ENCODE assay signal across 1 cellular context in the genomic region with DNA sequence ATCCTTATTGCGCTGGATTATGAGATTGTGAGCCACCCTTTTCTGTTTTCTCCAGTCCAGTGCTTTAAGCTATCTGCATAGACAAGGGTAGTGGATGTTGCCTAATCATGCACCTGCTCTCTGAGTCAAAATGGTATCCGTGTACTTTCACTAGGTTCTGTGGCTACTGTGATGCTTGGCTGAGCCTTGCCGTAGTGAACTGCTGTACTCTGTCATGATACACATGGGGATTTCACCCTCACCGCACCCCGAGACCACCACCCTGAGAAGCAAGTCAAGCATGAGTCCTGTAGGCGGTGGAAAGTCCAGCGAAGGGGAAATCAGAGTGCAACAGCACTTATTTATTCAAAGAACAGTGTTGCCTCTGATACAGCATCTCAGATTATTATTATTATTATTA.
TF ChIP-seq lines count a peak whose summit lies in the region.

No MANE protein-coding gene starts in this region.

TF ChIP-seq in GM12878, 131 proteins besides CTCF, POLR2A, EP300 and RAD21 (continued from another document and continues in another):
- TF ChIP-seq, protein P1, sequence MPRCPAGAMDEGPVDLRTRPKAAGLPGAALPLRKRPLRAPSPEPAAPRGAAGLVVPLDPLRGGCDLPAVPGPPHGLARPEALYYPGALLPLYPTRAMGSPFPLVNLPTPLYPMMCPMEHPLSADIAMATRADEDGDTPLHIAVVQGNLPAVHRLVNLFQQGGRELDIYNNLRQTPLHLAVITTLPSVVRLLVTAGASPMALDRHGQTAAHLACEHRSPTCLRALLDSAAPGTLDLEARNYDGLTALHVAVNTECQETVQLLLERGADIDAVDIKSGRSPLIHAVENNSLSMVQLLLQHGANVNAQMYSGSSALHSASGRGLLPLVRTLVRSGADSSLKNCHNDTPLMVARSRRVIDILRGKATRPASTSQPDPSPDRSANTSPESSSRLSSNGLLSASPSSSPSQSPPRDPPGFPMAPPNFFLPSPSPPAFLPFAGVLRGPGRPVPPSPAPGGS (IDR thresholded peaks at IDR 0.05; ENCODE audit: borderline replicate concordance, insufficient read depth, low read depth, low read length, poor library complexity, severe bottlenecking) = peak; percentile 100
- TF ChIP-seq PAX5 (IDR thresholded peaks at IDR 0.05; ENCODE audit: borderline replicate concordance, low read depth, low read length) (peak; percentile 100), EED (IDR thresholded peaks at IDR 0.05; ENCODE audit: low read depth) (peak; percentile 97), SMAD5 (IDR thresholded peaks at IDR 0.05; ENCODE audit: low read depth) (no peak), TBL1XR1 (IDR thresholded peaks at IDR 0.05; ENCODE audit: low read depth, low read length) (peak; percentile 96), IKZF2 (IDR thresholded peaks at IDR 0.05) (peak; percentile 37 to 55; a peak in 2 of 4 replicates), KLF5 (IDR thresholded peaks at IDR 0.05; ENCODE audit: partially characterized antibody) (no peak), JUNB (IDR thresholded peaks at IDR 0.05) (peak; percentile 98), MTA3 (IDR thresholded peaks at IDR 0.05; ENCODE audit: borderline replicate concordance, low read length) (peak; percentile 98; the same call in 1 of the 2 replicates), TCF3 (IDR thresholded peaks at IDR 0.05; ENCODE audit: borderline replicate concordance, insufficient read depth, low read depth, low read length) (peak; percentile 100), ZSCAN29 (IDR thresholded peaks at IDR 0.05) (peak; percentile 68; the same call in 1 of the 2 replicates), RELA (IDR thresholded peaks at IDR 0.05; ENCODE audit: borderline replicate concordance, partially characterized antibody) (peak; percentile 61), YBX1 (IDR thresholded peaks at IDR 0.05) (no peak), EGR1 (IDR thresholded peaks at IDR 0.05; ENCODE audit: borderline replicate concordance in 1 of 2, low read depth in 2 of 2, low read length in 2 of 2) (0 out of 3 replicates have a peak, but pooled peaks of 1 of the 2 experiments have one; percentile 25), ATF7 (IDR thresholded peaks at IDR 0.05; ENCODE audit: low read depth) (no peak), MEF2A (IDR thresholded peaks at IDR 0.05; ENCODE audit: insufficient read depth, low read depth, low read length) (peak; percentile 88), BRCA1 (IDR thresholded peaks at IDR 0.05; ENCODE audit: low read depth, low read length) (no peak), CREB1 (IDR thresholded peaks at IDR 0.05; ENCODE audit: low read depth) (peak; percentile 78), FOS (IDR thresholded peaks at IDR 0.05; ENCODE audit: borderline replicate concordance, extremely low read depth, insufficient read length) (no peak), NBN (IDR thresholded peaks at IDR 0.05) (no peak), PML (IDR thresholded peaks at IDR 0.05; ENCODE audit: low read length) (peak; percentile 93), FOXM1 (IDR thresholded peaks at IDR 0.05; ENCODE audit: low read depth, low read length) (peak; percentile 99), BCL11A (IDR thresholded peaks at IDR 0.05; ENCODE audit: low read depth, low read length) (peak; percentile 94)
- TF ChIP-seq, protein P2, sequence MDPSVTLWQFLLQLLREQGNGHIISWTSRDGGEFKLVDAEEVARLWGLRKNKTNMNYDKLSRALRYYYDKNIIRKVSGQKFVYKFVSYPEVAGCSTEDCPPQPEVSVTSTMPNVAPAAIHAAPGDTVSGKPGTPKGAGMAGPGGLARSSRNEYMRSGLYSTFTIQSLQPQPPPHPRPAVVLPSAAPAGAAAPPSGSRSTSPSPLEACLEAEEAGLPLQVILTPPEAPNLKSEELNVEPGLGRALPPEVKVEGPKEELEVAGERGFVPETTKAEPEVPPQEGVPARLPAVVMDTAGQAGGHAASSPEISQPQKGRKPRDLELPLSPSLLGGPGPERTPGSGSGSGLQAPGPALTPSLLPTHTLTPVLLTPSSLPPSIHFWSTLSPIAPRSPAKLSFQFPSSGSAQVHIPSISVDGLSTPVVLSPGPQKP (IDR thresholded peaks at IDR 0.05; ENCODE audit: low read depth, low read length) = no peak
- TF ChIP-seq, protein P3, sequence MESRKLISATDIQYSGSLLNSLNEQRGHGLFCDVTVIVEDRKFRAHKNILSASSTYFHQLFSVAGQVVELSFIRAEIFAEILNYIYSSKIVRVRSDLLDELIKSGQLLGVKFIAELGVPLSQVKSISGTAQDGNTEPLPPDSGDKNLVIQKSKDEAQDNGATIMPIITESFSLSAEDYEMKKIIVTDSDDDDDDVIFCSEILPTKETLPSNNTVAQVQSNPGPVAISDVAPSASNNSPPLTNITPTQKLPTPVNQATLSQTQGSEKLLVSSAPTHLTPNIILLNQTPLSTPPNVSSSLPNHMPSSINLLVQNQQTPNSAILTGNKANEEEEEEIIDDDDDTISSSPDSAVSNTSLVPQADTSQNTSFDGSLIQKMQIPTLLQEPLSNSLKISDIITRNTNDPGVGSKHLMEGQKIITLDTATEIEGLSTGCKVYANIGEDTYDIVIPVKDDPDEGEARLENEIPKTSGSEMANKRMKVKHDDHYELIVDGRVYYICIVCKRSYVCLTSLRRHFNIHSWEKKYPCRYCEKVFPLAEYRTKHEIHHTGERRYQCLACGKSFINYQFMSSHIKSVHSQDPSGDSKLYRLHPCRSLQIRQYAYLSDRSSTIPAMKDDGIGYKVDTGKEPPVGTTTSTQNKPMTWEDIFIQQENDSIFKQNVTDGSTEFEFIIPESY (IDR thresholded peaks at IDR 0.05) = no peak
- TF ChIP-seq, protein P4, sequence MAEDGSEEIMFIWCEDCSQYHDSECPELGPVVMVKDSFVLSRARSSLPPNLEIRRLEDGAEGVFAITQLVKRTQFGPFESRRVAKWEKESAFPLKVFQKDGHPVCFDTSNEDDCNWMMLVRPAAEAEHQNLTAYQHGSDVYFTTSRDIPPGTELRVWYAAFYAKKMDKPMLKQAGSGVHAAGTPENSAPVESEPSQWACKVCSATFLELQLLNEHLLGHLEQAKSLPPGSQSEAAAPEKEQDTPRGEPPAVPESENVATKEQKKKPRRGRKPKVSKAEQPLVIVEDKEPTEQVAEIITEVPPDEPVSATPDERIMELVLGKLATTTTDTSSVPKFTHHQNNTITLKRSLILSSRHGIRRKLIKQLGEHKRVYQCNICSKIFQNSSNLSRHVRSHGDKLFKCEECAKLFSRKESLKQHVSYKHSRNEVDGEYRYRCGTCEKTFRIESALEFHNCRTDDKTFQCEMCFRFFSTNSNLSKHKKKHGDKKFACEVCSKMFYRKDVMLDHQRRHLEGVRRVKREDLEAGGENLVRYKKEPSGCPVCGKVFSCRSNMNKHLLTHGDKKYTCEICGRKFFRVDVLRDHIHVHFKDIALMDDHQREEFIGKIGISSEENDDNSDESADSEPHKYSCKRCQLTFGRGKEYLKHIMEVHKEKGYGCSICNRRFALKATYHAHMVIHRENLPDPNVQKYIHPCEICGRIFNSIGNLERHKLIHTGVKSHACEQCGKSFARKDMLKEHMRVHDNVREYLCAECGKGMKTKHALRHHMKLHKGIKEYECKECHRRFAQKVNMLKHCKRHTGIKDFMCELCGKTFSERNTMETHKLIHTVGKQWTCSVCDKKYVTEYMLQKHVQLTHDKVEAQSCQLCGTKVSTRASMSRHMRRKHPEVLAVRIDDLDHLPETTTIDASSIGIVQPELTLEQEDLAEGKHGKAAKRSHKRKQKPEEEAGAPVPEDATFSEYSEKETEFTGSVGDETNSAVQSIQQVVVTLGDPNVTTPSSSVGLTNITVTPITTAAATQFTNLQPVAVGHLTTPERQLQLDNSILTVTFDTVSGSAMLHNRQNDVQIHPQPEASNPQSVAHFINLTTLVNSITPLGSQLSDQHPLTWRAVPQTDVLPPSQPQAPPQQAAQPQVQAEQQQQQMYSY (CRISPR knock-in tag; IDR thresholded peaks at IDR 0.05) = no peak
- TF ChIP-seq, protein P5, sequence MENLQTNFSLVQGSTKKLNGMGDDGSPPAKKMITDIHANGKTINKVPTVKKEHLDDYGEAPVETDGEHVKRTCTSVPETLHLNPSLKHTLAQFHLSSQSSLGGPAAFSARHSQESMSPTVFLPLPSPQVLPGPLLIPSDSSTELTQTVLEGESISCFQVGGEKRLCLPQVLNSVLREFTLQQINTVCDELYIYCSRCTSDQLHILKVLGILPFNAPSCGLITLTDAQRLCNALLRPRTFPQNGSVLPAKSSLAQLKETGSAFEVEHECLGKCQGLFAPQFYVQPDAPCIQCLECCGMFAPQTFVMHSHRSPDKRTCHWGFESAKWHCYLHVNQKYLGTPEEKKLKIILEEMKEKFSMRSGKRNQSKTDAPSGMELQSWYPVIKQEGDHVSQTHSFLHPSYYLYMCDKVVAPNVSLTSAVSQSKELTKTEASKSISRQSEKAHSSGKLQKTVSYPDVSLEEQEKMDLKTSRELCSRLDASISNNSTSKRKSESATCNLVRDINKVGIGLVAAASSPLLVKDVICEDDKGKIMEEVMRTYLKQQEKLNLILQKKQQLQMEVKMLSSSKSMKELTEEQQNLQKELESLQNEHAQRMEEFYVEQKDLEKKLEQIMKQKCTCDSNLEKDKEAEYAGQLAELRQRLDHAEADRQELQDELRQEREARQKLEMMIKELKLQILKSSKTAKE (IDR thresholded peaks at IDR 0.05; ENCODE audit: low read depth, poor library complexity, severe bottlenecking) = peak; percentile 74
- TF ChIP-seq, protein P6, sequence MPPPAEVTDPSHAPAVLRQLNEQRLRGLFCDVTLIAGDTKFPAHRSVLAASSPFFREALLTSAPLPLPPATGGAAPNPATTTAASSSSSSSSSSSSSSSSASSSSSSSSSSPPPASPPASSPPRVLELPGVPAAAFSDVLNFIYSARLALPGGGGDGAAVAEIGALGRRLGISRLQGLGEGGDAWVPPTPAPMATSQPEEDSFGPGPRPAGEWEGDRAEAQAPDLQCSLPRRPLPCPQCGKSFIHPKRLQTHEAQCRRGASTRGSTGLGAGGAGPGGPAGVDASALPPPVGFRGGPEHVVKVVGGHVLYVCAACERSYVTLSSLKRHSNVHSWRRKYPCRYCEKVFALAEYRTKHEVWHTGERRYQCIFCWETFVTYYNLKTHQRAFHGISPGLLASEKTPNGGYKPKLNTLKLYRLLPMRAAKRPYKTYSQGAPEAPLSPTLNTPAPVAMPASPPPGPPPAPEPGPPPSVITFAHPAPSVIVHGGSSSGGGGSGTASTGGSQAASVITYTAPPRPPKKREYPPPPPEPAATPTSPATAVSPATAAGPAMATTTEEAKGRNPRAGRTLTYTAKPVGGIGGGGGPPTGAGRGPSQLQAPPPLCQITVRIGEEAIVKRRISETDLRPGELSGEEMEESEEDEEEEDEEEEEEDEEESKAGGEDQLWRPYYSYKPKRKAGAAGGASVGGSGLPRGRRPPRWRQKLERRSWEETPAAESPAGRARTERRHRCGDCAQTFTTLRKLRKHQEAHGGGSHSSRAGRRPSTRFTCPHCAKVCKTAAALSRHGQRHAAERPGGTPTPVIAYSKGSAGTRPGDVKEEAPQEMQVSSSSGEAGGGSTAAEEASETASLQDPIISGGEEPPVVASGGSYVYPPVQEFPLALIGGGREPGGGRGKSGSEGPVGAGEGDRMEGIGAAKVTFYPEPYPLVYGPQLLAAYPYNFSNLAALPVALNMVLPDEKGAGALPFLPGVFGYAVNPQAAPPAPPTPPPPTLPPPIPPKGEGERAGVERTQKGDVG (CRISPR knock-in tag; IDR thresholded peaks at IDR 0.05) = no peak
- TF ChIP-seq, protein P7, sequence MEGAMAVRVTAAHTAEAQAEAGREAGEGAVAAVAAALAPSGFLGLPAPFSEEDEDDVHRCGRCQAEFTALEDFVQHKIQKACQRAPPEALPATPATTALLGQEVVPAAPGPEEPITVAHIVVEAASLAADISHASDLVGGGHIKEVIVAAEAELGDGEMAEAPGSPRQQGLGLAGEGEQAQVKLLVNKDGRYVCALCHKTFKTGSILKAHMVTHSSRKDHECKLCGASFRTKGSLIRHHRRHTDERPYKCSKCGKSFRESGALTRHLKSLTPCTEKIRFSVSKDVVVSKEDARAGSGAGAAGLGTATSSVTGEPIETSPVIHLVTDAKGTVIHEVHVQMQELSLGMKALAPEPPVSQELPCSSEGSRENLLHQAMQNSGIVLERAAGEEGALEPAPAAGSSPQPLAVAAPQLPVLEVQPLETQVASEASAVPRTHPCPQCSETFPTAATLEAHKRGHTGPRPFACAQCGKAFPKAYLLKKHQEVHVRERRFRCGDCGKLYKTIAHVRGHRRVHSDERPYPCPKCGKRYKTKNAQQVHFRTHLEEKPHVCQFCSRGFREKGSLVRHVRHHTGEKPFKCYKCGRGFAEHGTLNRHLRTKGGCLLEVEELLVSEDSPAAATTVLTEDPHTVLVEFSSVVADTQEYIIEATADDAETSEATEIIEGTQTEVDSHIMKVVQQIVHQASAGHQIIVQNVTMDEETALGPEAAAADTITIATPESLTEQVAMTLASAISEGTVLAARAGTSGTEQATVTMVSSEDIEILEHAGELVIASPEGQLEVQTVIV (IDR thresholded peaks at IDR 0.05; ENCODE audit: borderline replicate concordance, partially characterized antibody) = no peak
- TF ChIP-seq, protein P8, sequence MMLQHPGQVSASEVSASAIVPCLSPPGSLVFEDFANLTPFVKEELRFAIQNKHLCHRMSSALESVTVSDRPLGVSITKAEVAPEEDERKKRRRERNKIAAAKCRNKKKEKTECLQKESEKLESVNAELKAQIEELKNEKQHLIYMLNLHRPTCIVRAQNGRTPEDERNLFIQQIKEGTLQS (IDR thresholded peaks at IDR 0.05; ENCODE audit: borderline replicate concordance, extremely low read depth, low read depth, low read length) = no peak
- TF ChIP-seq, protein P9, sequence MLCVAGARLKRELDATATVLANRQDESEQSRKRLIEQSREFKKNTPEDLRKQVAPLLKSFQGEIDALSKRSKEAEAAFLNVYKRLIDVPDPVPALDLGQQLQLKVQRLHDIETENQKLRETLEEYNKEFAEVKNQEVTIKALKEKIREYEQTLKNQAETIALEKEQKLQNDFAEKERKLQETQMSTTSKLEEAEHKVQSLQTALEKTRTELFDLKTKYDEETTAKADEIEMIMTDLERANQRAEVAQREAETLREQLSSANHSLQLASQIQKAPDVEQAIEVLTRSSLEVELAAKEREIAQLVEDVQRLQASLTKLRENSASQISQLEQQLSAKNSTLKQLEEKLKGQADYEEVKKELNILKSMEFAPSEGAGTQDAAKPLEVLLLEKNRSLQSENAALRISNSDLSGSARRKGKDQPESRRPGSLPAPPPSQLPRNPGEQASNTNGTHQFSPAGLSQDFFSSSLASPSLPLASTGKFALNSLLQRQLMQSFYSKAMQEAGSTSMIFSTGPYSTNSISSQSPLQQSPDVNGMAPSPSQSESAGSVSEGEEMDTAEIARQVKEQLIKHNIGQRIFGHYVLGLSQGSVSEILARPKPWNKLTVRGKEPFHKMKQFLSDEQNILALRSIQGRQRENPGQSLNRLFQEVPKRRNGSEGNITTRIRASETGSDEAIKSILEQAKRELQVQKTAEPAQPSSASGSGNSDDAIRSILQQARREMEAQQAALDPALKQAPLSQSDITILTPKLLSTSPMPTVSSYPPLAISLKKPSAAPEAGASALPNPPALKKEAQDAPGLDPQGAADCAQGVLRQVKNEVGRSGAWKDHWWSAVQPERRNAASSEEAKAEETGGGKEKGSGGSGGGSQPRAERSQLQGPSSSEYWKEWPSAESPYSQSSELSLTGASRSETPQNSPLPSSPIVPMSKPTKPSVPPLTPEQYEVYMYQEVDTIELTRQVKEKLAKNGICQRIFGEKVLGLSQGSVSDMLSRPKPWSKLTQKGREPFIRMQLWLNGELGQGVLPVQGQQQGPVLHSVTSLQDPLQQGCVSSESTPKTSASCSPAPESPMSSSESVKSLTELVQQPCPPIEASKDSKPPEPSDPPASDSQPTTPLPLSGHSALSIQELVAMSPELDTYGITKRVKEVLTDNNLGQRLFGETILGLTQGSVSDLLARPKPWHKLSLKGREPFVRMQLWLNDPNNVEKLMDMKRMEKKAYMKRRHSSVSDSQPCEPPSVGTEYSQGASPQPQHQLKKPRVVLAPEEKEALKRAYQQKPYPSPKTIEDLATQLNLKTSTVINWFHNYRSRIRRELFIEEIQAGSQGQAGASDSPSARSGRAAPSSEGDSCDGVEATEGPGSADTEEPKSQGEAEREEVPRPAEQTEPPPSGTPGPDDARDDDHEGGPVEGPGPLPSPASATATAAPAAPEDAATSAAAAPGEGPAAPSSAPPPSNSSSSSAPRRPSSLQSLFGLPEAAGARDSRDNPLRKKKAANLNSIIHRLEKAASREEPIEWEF (IDR thresholded peaks at IDR 0.05; ENCODE audit: insufficient replicate concordance, low read depth, low read length) = no peak
